13 cellular contexts compared by ENCODE assay signal in genomic region chr4:114601304-114602052, GRCh38. TPM values are rescaled to one million over a fixed set of nuclear protein-coding genes. Genes with fewer than 3 reads are reported as not detected.
DNase-seq lines count a peak whose midpoint lies in the region; ATAC-seq and TF ChIP-seq lines count a peak whose summit lies in the region.
"Had no signal": no experiment of that assay in that cellular context is flagged by ENCODE, and none has a peak within 500 bp of the region (broad histone marks: within the 10 kb centered on the region; RNA-seq: fewer than 3 reads in every experiment).

No MANE protein-coding gene starts in this region.

- H3K27ac ChIP-seq in OCI-LY3 (ENCODE audit: low read length) (peak overlapping the region; percentile 93), stomach (peak overlapping the region in 1 of 5 donors; percentile 48)
- H3K27ac ChIP-seq: foreskin keratinocyte had no signal

- TF ChIP-seq POLR2A in stomach (IDR thresholded peaks at IDR 0.05), result no peak

- H3K9ac ChIP-seq in OCI-LY3 (ENCODE audit: low read length), result peak overlapping the region; percentile 62

- peak overlapping the region; percentile 86 for H3K4me2 ChIP-seq in OCI-LY3 (ENCODE audit: low read length)

- DNase-seq in Ammon's horn (ENCODE audit: low spot score) (peak; percentile 69), NCI-H1930 (lab: John Stamatoyannopoulos, UW) (no peak), amniotic stem cell (lab: John Stamatoyannopoulos, UW) (no peak), retina (no peak), stomach (no peak)
- DNase-seq: activated CD8-positive, alpha-beta memory T cell treated with anti-CD3 and anti-CD28 coated beads for 24 hours; foreskin keratinocyte; Right ventricle myocardium superior had no signal

- peaks cover 72% of the 10 kb centered on the region for H3K79me2 ChIP-seq in OCI-LY3 (ENCODE audit: low read length)

- H3K9me3 ChIP-seq in OCI-LY3 (ENCODE audit: insufficient read depth, low read length) (no peaks in the 10 kb centered on the region), stomach (no peaks in the 10 kb centered on the region)
- H3K9me3 ChIP-seq: tibial nerve had no signal

- no peaks in the 10 kb centered on the region for H3K36me3 ChIP-seq in OCI-LY3 (replicated peaks; ENCODE audit: low read depth, low read length)
- no peaks in the 10 kb centered on the region for H3K36me3 ChIP-seq in stomach
- H3K36me3 ChIP-seq: tibial nerve had no signal

- H3K4me3 ChIP-seq in OCI-LY3 (ENCODE audit: low read length) (peak overlapping the region; percentile 99), stomach (no peak overlapping the region)

- H4K20me1 ChIP-seq in OCI-LY3 (ENCODE audit: insufficient read depth, low read length), result peaks cover 18% of the 10 kb centered on the region; the same call in 1 of the 2 replicates

- H3K4me1 ChIP-seq in OCI-LY3 (ENCODE audit: low read length) (peaks cover 65% of the 10 kb centered on the region), stomach (peaks cover 5 to 36% (median 21%) of the 10 kb centered on the region in 4 donors)
- H3K4me1 ChIP-seq: foreskin keratinocyte had no signal

- TF ChIP-seq CTCF in OCI-LY3 (IDR thresholded peaks at IDR 0.05; ENCODE audit: low read depth, low read length), result no peak
- no peak for TF ChIP-seq CTCF in stomach (IDR thresholded peaks at IDR 0.05)

- TF ChIP-seq EP300 in stomach (IDR thresholded peaks at IDR 0.05), result no peak

- ATAC-seq in GM19397 (IDR thresholded peaks at IDR 0.05; ENCODE audit: unreplicated experiment), result peak; percentile 36
- ATAC-seq in HG02981 (IDR thresholded peaks at IDR 0.05; ENCODE audit: unreplicated experiment), result peak; percentile 32
- ATAC-seq: foreskin keratinocyte had no signal

- H3K27me3 ChIP-seq in OCI-LY3 (ENCODE audit: low read depth, low read length), result no peaks in the 10 kb centered on the region
- H3K27me3 ChIP-seq in stomach, result peaks cover 0 to 27% (median 10%) of the 10 kb centered on the region in 3 donors

- H2AFZ ChIP-seq in OCI-LY3 (ENCODE audit: low read depth, low read length), result no peak overlapping the region

- WGBS in stomach, 5 donors, result 34 to 54% (median 41%) methylated on average over 5 of the region's 5 CpGs

- intact Hi-C loops in stomach (cut with DNase I; ENCODE audit: low total_unique reads), result no loop called here

RNA-seq across cellular contexts. Expression of gene UGT8, which starts 2.9 kb away (rescaled TPM):
- 10 to 100 TPM in 4 of 5 donors, 1 to 10 TPM in 1; 2.3 to 42.6 (median 24.0) TPM for total RNA-seq in stomach
- polyA plus RNA-seq in stomach, result 1 to 10 TPM; 1.2 to 4.9 (median 1.6) TPM
- total RNA-seq: myocyte had no signal
